8 cellular contexts compared by ENCODE assay signal in the genomic region with DNA sequence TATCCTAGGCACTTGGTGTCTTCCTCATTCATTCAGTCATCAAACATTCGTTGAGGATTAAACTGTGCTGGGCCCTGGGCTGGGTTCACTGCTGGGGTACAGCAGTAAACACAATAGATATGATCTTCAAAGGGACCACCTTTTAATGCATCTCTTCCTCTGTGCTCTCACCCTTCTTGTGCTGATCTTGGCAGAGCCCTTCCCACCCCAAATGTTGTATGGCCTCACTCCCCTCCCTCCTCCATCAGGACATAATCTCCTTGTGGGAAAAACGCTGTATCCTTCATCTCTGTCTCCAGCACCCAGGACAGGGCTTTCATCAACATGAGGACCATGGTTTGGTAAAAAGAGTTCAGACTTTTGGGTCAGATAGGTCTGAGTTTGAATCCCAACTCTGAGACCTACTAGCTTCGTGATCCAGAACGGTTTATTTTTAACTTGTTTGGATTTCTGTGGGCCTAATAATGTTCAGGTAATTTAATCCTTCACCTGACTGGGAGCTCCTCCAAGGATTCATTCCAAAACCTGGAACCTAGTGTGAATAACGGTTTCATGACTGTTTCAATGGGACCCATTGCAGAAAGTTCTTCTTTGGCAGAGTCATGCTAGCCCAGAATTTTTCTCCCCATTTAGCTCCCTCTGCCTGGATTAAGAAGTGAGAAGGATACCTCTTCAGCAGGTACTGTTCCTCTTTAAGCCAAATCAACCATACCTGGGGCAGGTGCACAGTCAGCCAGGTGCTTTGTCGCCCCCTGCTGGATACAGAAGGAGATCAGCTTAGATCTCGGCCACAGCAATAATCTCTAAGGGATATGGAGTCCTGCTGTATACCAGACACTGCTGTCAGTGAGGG. TPM values are rescaled to one million over a fixed set of nuclear protein-coding genes. Genes with fewer than 3 reads are reported as not detected.
DNase-seq lines count a peak whose midpoint lies in the region; ATAC-seq, FAIRE-seq and TF ChIP-seq lines count a peak whose summit lies in the region.

No MANE protein-coding gene starts in this region.

- H3K4ac ChIP-seq in H1 (replicated peaks; ENCODE audit: insufficient read length, low read depth, low read length) = no peak overlapping the region

- H2BK20ac ChIP-seq in H1 (ENCODE audit: low read length) = no peak overlapping the region

- no peak overlapping the region for H3K14ac ChIP-seq in H1 (ENCODE audit: insufficient read length)

- no peak overlapping the region for H2AFZ ChIP-seq in H1 (ENCODE audit: low read length)

- H2BK120ac ChIP-seq in H1 (replicated peaks; ENCODE audit: low read depth, low read length) = no peak overlapping the region

- H3K18ac ChIP-seq in H1 (ENCODE audit: extremely low read depth, low read length) = no peak overlapping the region

- no peak overlapping the region for H2BK5ac ChIP-seq in H1 (ENCODE audit: low read depth, low read length)

- POLR2A ChIA-PET in H1 (lab: Charles Lee; ENCODE audit: partially characterized antibody) = interaction anchor here (0.8 kb wide), 1 partner anchor 240 kb away, joined by 3 read pairs; a partner anchor contains a TSS

- CTCF ChIA-PET in H1 (lab: Charles Lee; ENCODE audit: partially characterized antibody) = interaction anchor here (0.6 to 19.2 kb wide), 61 partner anchors 8 to 1574 kb away, joined by 3 to 765 read pairs (median 4); a partner anchor contains a TSS

- H3K9me3 ChIP-seq in H1 (ENCODE audit: insufficient read depth in 2 of 2, low read depth in 1 of 2, low read length in 1 of 2) (no peaks in the 10 kb centered on the region), psoas muscle (no peaks in the 10 kb centered on the region)

- no peak overlapping the region for H3K4me2 ChIP-seq in H1 (ENCODE audit: insufficient read depth in 1 of 2, low read depth in 2 of 2, low read length in 2 of 2)

- H2BK12ac ChIP-seq in H1 (ENCODE audit: low read depth, low read length) = no peak overlapping the region

- H4K8ac ChIP-seq in H1 (ENCODE audit: extremely low read depth, insufficient read depth, low read length) = no peak overlapping the region

- no peak for TF ChIP-seq POLR2A in H1 (IDR thresholded peaks at IDR 0.05; ENCODE audit: control extremely low read depth in 1 of 2, low read depth in 2 of 2, low read length in 2 of 2)

- H3K4me3 ChIP-seq in H1 (ENCODE audit: extremely low read depth in 1 of 4, insufficient read depth in 2 of 4, low read depth in 3 of 4, low read length in 4 of 4) (no peak overlapping the region), psoas muscle (no peak overlapping the region)

- peak; percentile 93 to 96 for TF ChIP-seq RAD21 in H1 (IDR thresholded peaks at IDR 0.05 in 1 of 2, conservative IDR thresholded peaks at IDR 0.05 in 1 of 2; ENCODE audit: low read depth in 2 of 2, low read length in 2 of 2)

- peaks cover 0 to 2% of the 10 kb centered on the region in 2 experiments for H4K20me1 ChIP-seq in H1 (replicated peaks in 1 of 2; ENCODE audit: control insufficient read depth in 1 of 2, insufficient read depth in 2 of 2, low read length in 2 of 2)

- H3K23me2 ChIP-seq in H1 (ENCODE audit: low read depth, low read length) = peaks cover 5% of the 10 kb centered on the region; the same call in 1 of the 2 replicates

- peak; percentile 92 for TF ChIP-seq CTCF in C4-2B (conservative IDR thresholded peaks at IDR 0.05)
- peak; percentile 81 to 93 (median 93) for TF ChIP-seq CTCF in H1 (IDR thresholded peaks at IDR 0.05; ENCODE audit: control extremely low read depth in 1 of 3, insufficient read depth in 1 of 3, low read depth in 1 of 3, low read length in 3 of 3)
- peak; percentile 41 for TF ChIP-seq CTCF in psoas muscle (IDR thresholded peaks at IDR 0.05)

- H4K91ac ChIP-seq in H1 (replicated peaks; ENCODE audit: insufficient read length, low read length) = no peak overlapping the region

- H3K23ac ChIP-seq in H1 (ENCODE audit: insufficient read length) = no peak overlapping the region

- H3K27ac ChIP-seq in C4-2B (no peak overlapping the region), H1 (ENCODE audit: low read depth, low read length) (no peak overlapping the region), psoas muscle (no peak overlapping the region)

- ATAC-seq in GM18511 (IDR thresholded peaks at IDR 0.05; ENCODE audit: unreplicated experiment) (peak; percentile 65), psoas muscle (no peak), GM18520 (IDR thresholded peaks at IDR 0.05; ENCODE audit: unreplicated experiment) (no peak), HG03469 (IDR thresholded peaks at IDR 0.05; ENCODE audit: unreplicated experiment) (no peak)

- H3K79me2 ChIP-seq in H1 (ENCODE audit: control insufficient read depth in 1 of 2, insufficient read depth in 2 of 2, low read length in 2 of 2) = no peaks in the 10 kb centered on the region

- peaks cover 0 to 6% (median 0%) of the 10 kb centered on the region in 4 experiments; a peak in 3 of 7 replicates for H3K4me1 ChIP-seq in H1 (replicated peaks in 1 of 4; ENCODE audit: control insufficient read depth in 3 of 4, insufficient read depth in 4 of 4, low read length in 3 of 4)
- H3K4me1 ChIP-seq in psoas muscle = peaks cover 4% of the 10 kb centered on the region

- no peaks in the 10 kb centered on the region for H3K36me3 ChIP-seq in H1 (ENCODE audit: control insufficient read depth in 2 of 4, insufficient read depth in 4 of 4, low read length in 3 of 4)
- no peaks in the 10 kb centered on the region for H3K36me3 ChIP-seq in psoas muscle (ENCODE audit: insufficient read depth in 1 of 2, low read depth in 1 of 2)

- DNase-seq in NCI-H146 treated with DMSO at 0.1 percent for 48 hours (lab: John Stamatoyannopoulos, UW; ENCODE audit: unreplicated experiment) (peak; percentile 4), H1 (ENCODE audit: low read depth in 1 of 2, low spot score in 2 of 2) (peak in 1 of 2 experiments; percentile 82), psoas muscle (no peak)
- peak; percentile 66 to 70 for DNase-seq in activated CD4-positive, alpha-beta T cell treated with anti-CD3 and anti-CD28 coated beads, Interleukin-2, amount 50 U/mL, for 4 hours

- peak overlapping the region; percentile 70; the same call in 1 of the 2 replicates for H2AK5ac ChIP-seq in H1 (ENCODE audit: low read depth, low read length)

- 32% methylated on average over 7 of the region's 7 CpGs; no CpG with 5 or more reads in 1 of the 2 experiments for WGBS in H1 (ENCODE audit: extremely low coverage in 1 of 2, insufficient coverage in 1 of 2, insufficient read length in 1 of 2, insufficient replicate concordance in 2 of 2, low coverage in 1 of 2, low lambda C conversion rate in 2 of 2, missing lambda C conversion rate in 1 of 2), 2 experiments
- WGBS in psoas muscle, 3 donors = 21 to 27% (median 22%) methylated on average over 7 of the region's 7 CpGs

- intact Hi-C loops in psoas muscle (cut with DNase I) = no loop called here

- no peak overlapping the region for H4K5ac ChIP-seq in H1 (ENCODE audit: insufficient read length, low read depth, low read length)

- FAIRE-seq in H1 (lab: Jason Lieb, UNC) = peak; percentile 79

- H3K9ac ChIP-seq in H1 (replicated peaks in 1 of 4; ENCODE audit: extremely low read depth in 1 of 4, low read depth in 3 of 4, low read length in 3 of 4) = no peak overlapping the region

- no peak overlapping the region for H3K56ac ChIP-seq in H1 (replicated peaks; ENCODE audit: insufficient read length, low read depth, low read length)

- H3K27me3 ChIP-seq in H1 (replicated peaks in 1 of 4; ENCODE audit: control insufficient read depth in 3 of 4, extremely low read depth in 1 of 4, insufficient read depth in 3 of 4, low read length in 3 of 4) (peaks cover 15 to 38% (median 23%) of the 10 kb centered on the region in 4 experiments), psoas muscle (ENCODE audit: insufficient read depth in 3 of 3, low read length in 2 of 3) (peaks cover 0 to 35% (median 14%) of the 10 kb centered on the region in 3 donors)

- no peak overlapping the region for H2BK15ac ChIP-seq in H1 (ENCODE audit: low read length)

- no peaks in the 10 kb centered on the region for H3K79me1 ChIP-seq in H1 (ENCODE audit: low read depth, low read length)

- no peak for TF ChIP-seq EP300 in H1 (IDR thresholded peaks at IDR 0.05; ENCODE audit: borderline replicate concordance in 1 of 2, low read depth in 2 of 2, low read length in 2 of 2)

TF ChIP-seq in H1, 55 proteins besides CTCF, POLR2A, EP300 and RAD21:
- TF ChIP-seq YY1 (IDR thresholded peaks at IDR 0.05; ENCODE audit: low read depth, low read length) (peak; percentile 30; the same call in 1 of the 2 replicates), TEAD4 (IDR thresholded peaks at IDR 0.05; ENCODE audit: low read depth, low read length) (no peak), CBX8 (IDR thresholded peaks at IDR 0.05; ENCODE audit: borderline replicate concordance, low read depth, low read length) (no peak)

RNA-seq across cellular contexts. Expression of a gene that starts 5.2 kb away (rescaled TPM):
- not detected in 2 replicates for total RNA-seq in H1 (2021; fragmentation: NEBNext Ultra II Directional; extraction: Animal tissue kit (Norgen Biotek cat#: 25700))
- polyA plus RNA-seq in H1 (2011; rRNA removed) (0.02 and 0.11 TPM in 2 replicates), psoas muscle (under 1 TPM in 1 of 3 donors, not detected in 2; 0.04 TPM)
- polyA plus RNA-seq in H1 (2011; cell fraction: cytosol; rRNA removed) = 0.04 TPM
- 0.10 TPM for polyA plus RNA-seq in H1 (2011; cell fraction: nucleus; rRNA removed)
- polyA plus RNA-seq in H1 (2012, experiment 1 of 2) = not detected in 4 replicates
- not detected for polyA plus RNA-seq in H1 (2012, experiment 2 of 2)
- polyA plus RNA-seq in H1 (2013, experiment 1 of 2) = 0.02 TPM
- polyA plus RNA-seq in H1 (2013, experiment 2 of 2) = 0.04 TPM
- 0.06 TPM in 1 of 2 replicates, not detected in the other for polyA minus RNA-seq in H1 (2011; rRNA and poly(A)+ RNA removed)
- not detected for polyA minus RNA-seq in H1 (2011; cell fraction: cytosol; rRNA and poly(A)+ RNA removed)
- polyA minus RNA-seq in H1 (2011; cell fraction: nucleus; rRNA and poly(A)+ RNA removed) = not detected
- total RNA-seq in psoas muscle = not detected

Comparison
In these comparisons a context has a peak if more than half of its experiments do, and no peak if none do; other contexts are left out.
1. CTCF ChIP-seq: peak in every context shown above with its lines; median percentile 93 in H1; 92 in C4-2B; 41 in psoas muscle.
2. DNase-seq: peak in NCI-H146 treated with DMSO at 0.1 percent for 48 hours (single experiment) and activated CD4-positive, alpha-beta T cell treated with anti-CD3 and anti-CD28 coated beads, Interleukin-2, amount 50 U/mL, for 4 hours (2 of 2); none in psoas muscle (0 of 2).